In genomic region chr22:50153056-50153755, GRCh38 we compare ENCODE assay signal across 19 cellular contexts. TPM values are rescaled to one million over a fixed set of nuclear protein-coding genes. Genes with fewer than 3 reads are reported as not detected.
A peak's percentile ranks its signal among the peaks of the same experiment; 100 is the strongest.
DNase-seq lines count a peak whose midpoint lies in the region; ATAC-seq and TF ChIP-seq lines count a peak whose summit lies in the region.
"Had no signal": no experiment of that assay in that cellular context is flagged by ENCODE, and none has a peak within 500 bp of the region (broad histone marks: within the 10 kb centered on the region; RNA-seq: fewer than 3 reads in every experiment).

No MANE protein-coding gene starts in this region.

- H2BK12ac ChIP-seq in H9 (ENCODE audit: insufficient read length, low read depth, low read length), result no peak overlapping the region

- ATAC-seq in natural killer cell treated with Interleukin-12 subunit alpha and Interleukin-12 subunit beta and Interleukin-15 and Interleukin-18, amount 100 ng/mL, for 72 hours, result no peak
- ATAC-seq: CD8-positive, alpha-beta T cell had no signal

- H3K79me1 ChIP-seq in H9 (ENCODE audit: insufficient read depth, low read depth, low read length, poor library complexity, severe bottlenecking), result no peaks in the 10 kb centered on the region

- H3K4me3 ChIP-seq in H7 (ENCODE audit: insufficient read depth, low read depth, low read length) (no peak overlapping the region), osteoblast (ENCODE audit: insufficient read depth, low read length) (no peak overlapping the region)
- H3K4me3 ChIP-seq: BLaER1 treated with 17β-estradiol and CSF1 and Interleukin-3, amounts not matched to agents 10 nM and 100 nM; GM23248 had no signal

- H2BK5ac ChIP-seq in H9 (ENCODE audit: insufficient read length, low read length), result no peak overlapping the region

- H3K4me2 ChIP-seq in osteoblast (ENCODE audit: insufficient read depth, low read length) (no peak overlapping the region), H9 (ENCODE audit: insufficient read depth, insufficient read length, low read length) (no peak overlapping the region)
- H3K4me2 ChIP-seq: BLaER1 treated with 17β-estradiol and CSF1 and Interleukin-3, amounts not matched to agents 10 nM and 100 nM had no signal

- H2BK120ac ChIP-seq in H9 (ENCODE audit: low read depth, low read length, poor library complexity, severe bottlenecking), result no peak overlapping the region

- H3K27ac ChIP-seq in osteoblast (ENCODE audit: low read depth, low read length), result no peak overlapping the region
- H3K27ac ChIP-seq in RWPE1, result no peak overlapping the region
- no peak overlapping the region for H3K27ac ChIP-seq in H9 (ENCODE audit: insufficient read length, low read depth, low read length)
- H3K27ac ChIP-seq: BLaER1 treated with 17β-estradiol and CSF1 and Interleukin-3, amounts not matched to agents 10 nM and 100 nM; GM23248 had no signal

- no peak overlapping the region for H3K23ac ChIP-seq in H9 (ENCODE audit: insufficient read length, low read depth, low read length)

- H3T11ph ChIP-seq in H9 (ENCODE audit: low read length), result no peak overlapping the region

- H3K18ac ChIP-seq in H9 (ENCODE audit: insufficient read length, low read depth, low read length), result no peak overlapping the region

- H3K4me3 Mint-ChIP-seq in glutamatergic neuron (ENCODE audit: unreplicated experiment) (no peak overlapping the region), H9 (no peak overlapping the region)
- no peak overlapping the region for H3K4me3 Mint-ChIP-seq in natural killer cell treated with Interleukin-12 subunit alpha and Interleukin-12 subunit beta and Interleukin-15 and Interleukin-18, amount 100 ng/mL, for 72 hours
- H3K4me3 Mint-ChIP-seq: B cell; CD8-positive, alpha-beta T cell had no signal

- H3K4me1 ChIP-seq in osteoblast (ENCODE audit: insufficient read depth, low read length), result no peaks in the 10 kb centered on the region
- H3K4me1 ChIP-seq in H9 (ENCODE audit: insufficient read depth, low read length), result no peaks in the 10 kb centered on the region

- TF ChIP-seq CTCF in glutamatergic neuron (IDR thresholded peaks at IDR 0.05; ENCODE audit: partially characterized antibody, unreplicated experiment) (no peak), osteoblast (IDR thresholded peaks at IDR 0.05; ENCODE audit: extremely low read depth, low read depth, low read length) (no peak), RWPE1 (conservative IDR thresholded peaks at IDR 0.05; ENCODE audit: low read depth) (no peak), H9 (conservative IDR thresholded peaks at IDR 0.05) (no peak)

- peak; percentile 11 for DNase-seq in AG20443 (ENCODE audit: low spot score)
- DNase-seq in H7, result peak; percentile 49
- peak; percentile 14 for DNase-seq in glutamatergic neuron
- DNase-seq in osteoblast (ENCODE audit: insufficient read length, low spot score, missing footprints), result peak; percentile 71
- no peak for DNase-seq in RWPE1 (ENCODE audit: low spot score)
- no peak for DNase-seq in GF-D8 (lab: John Stamatoyannopoulos, UW)
- DNase-seq in natural killer cell treated with Interleukin-12 subunit alpha and Interleukin-12 subunit beta and Interleukin-15 and Interleukin-18, amount 100 ng/mL, for 72 hours (ENCODE audit: low spot score), result no peak
- DNase-seq in H9, result no peak
- DNase-seq: 8988T; Calu3; CD8-positive, alpha-beta T cell; DMS 273 treated with DMSO at 0.1 percent for 48 hours; DMS53; DND-41; EL; GM23248; IMR-90 had no signal

- H3K27me3 Mint-ChIP-seq in glutamatergic neuron (ENCODE audit: unreplicated experiment) (peaks cover 5% of the 10 kb centered on the region), H9 (ENCODE audit: low read depth) (peaks cover 20% of the 10 kb centered on the region)
- H3K27me3 Mint-ChIP-seq in natural killer cell treated with Interleukin-12 subunit alpha and Interleukin-12 subunit beta and Interleukin-15 and Interleukin-18, amount 100 ng/mL, for 72 hours, result peaks cover 2 to 7% of the 10 kb centered on the region in 2 donors
- H3K27me3 Mint-ChIP-seq: B cell had no signal

- H3K9me3 Mint-ChIP-seq in glutamatergic neuron (ENCODE audit: unreplicated experiment) (no peaks in the 10 kb centered on the region), H9 (no peaks in the 10 kb centered on the region)
- no peaks in the 10 kb centered on the region for H3K9me3 Mint-ChIP-seq in natural killer cell treated with Interleukin-12 subunit alpha and Interleukin-12 subunit beta and Interleukin-15 and Interleukin-18, amount 100 ng/mL, for 72 hours
- H3K9me3 Mint-ChIP-seq: CD8-positive, alpha-beta T cell had no signal

- no peak overlapping the region for H4K5ac ChIP-seq in H9 (ENCODE audit: insufficient read length, low read depth, low read length)

- H4K20me1 ChIP-seq in osteoblast (ENCODE audit: insufficient read depth, low read length) (no peaks in the 10 kb centered on the region), H9 (ENCODE audit: control insufficient read depth, insufficient read depth, insufficient read length) (no peaks in the 10 kb centered on the region)

- H3K56ac ChIP-seq in H9 (ENCODE audit: insufficient read length, low read depth, low read length), result no peak overlapping the region

- H3K4ac ChIP-seq in H9 (ENCODE audit: low read depth, low read length), result no peak overlapping the region

- H3K27me3 ChIP-seq in H7 (ENCODE audit: control insufficient read depth, insufficient read depth, low read length) (no peaks in the 10 kb centered on the region), osteoblast (ENCODE audit: insufficient read depth, low read length) (peaks cover 14% of the 10 kb centered on the region), H9 (ENCODE audit: insufficient read depth, low read length) (no peaks in the 10 kb centered on the region)
- H3K27me3 ChIP-seq: BLaER1 treated with 17β-estradiol and CSF1 and Interleukin-3, amounts not matched to agents 10 nM and 100 nM had no signal

- H3K23me2 ChIP-seq in H9 (ENCODE audit: insufficient read length, low read depth, low read length, poor library complexity, severe bottlenecking), result peaks cover 4% of the 10 kb centered on the region

- no peak overlapping the region for H2BK20ac ChIP-seq in H9 (ENCODE audit: low read depth, low read length, poor library complexity, severe bottlenecking)

- H3K9me3 ChIP-seq in osteoblast (ENCODE audit: low read depth, low read length), result no peaks in the 10 kb centered on the region
- H3K9me3 ChIP-seq in H9 (ENCODE audit: control insufficient read depth, low read depth, low read length), result no peaks in the 10 kb centered on the region
- H3K9me3 ChIP-seq: BLaER1 treated with 17β-estradiol and CSF1 and Interleukin-3, amounts not matched to agents 10 nM and 100 nM had no signal

- no peaks in the 10 kb centered on the region for H3K79me2 ChIP-seq in osteoblast (ENCODE audit: insufficient read depth, low read length)
- H3K79me2 ChIP-seq in H9 (ENCODE audit: insufficient read depth, low read length), result no peaks in the 10 kb centered on the region

- CTCF ChIA-PET in RWPE1 (lab: Yijun Ruan, JAX), result no interaction called here

- POLR2A ChIA-PET in RWPE1 (lab: Yijun Ruan, JAX; ENCODE audit: low non-redundant PET), result no interaction called here

- no peaks in the 10 kb centered on the region for H3K36me3 Mint-ChIP-seq in glutamatergic neuron (ENCODE audit: unreplicated experiment)
- H3K36me3 Mint-ChIP-seq in natural killer cell treated with Interleukin-12 subunit alpha and Interleukin-12 subunit beta and Interleukin-15 and Interleukin-18, amount 100 ng/mL, for 72 hours, result no peaks in the 10 kb centered on the region
- H3K36me3 Mint-ChIP-seq in H9 (ENCODE audit: insufficient read depth in 1 of 3, low read depth in 3 of 3), result no peaks in the 10 kb centered on the region
- H3K36me3 Mint-ChIP-seq: CD8-positive, alpha-beta T cell had no signal

- H3K36me3 ChIP-seq in H7 (replicated peaks; ENCODE audit: control insufficient read depth, insufficient read depth, low read length) (no peaks in the 10 kb centered on the region), osteoblast (ENCODE audit: insufficient read depth, low read length) (no peaks in the 10 kb centered on the region)
- H3K36me3 ChIP-seq: BLaER1 treated with 17β-estradiol and CSF1 and Interleukin-3, amounts not matched to agents 10 nM and 100 nM had no signal

- no CpG with 5 or more reads among the region's 25 CpGs for WGBS in H9 (ENCODE audit: extremely low coverage, insufficient read length, low lambda C conversion rate)

- H2AFZ ChIP-seq in osteoblast (ENCODE audit: low read length), result no peak overlapping the region
- no peak overlapping the region for H2AFZ ChIP-seq in H9 (ENCODE audit: low read length)
- H2AFZ ChIP-seq: GM23248 had no signal

- H3K4me1 Mint-ChIP-seq in glutamatergic neuron (ENCODE audit: low read depth, unreplicated experiment) (peaks cover 19% of the 10 kb centered on the region), H9 (no peaks in the 10 kb centered on the region; a peak in 1 of 4 replicates)
- H3K4me1 Mint-ChIP-seq in natural killer cell treated with Interleukin-12 subunit alpha and Interleukin-12 subunit beta and Interleukin-15 and Interleukin-18, amount 100 ng/mL, for 72 hours (ENCODE audit: low read depth in 2 of 2), result peaks cover 0 to 2% of the 10 kb centered on the region in 2 donors

- no peak overlapping the region for H4K91ac ChIP-seq in H9 (ENCODE audit: insufficient read length, low read depth, low read length)

- H4K8ac ChIP-seq in H9 (replicated peaks; ENCODE audit: insufficient read length, low read depth, low read length), result no peak overlapping the region

- no peak overlapping the region for H3K27ac Mint-ChIP-seq in glutamatergic neuron (ENCODE audit: unreplicated experiment)
- no peak overlapping the region for H3K27ac Mint-ChIP-seq in natural killer cell treated with Interleukin-12 subunit alpha and Interleukin-12 subunit beta and Interleukin-15 and Interleukin-18, amount 100 ng/mL, for 72 hours
- H3K27ac Mint-ChIP-seq in H9, result no peak overlapping the region
- H3K27ac Mint-ChIP-seq: B cell; CD8-positive, alpha-beta T cell had no signal

- no peak overlapping the region for H2BK15ac ChIP-seq in H9 (ENCODE audit: low read depth, low read length)

- no peak overlapping the region for H2AK5ac ChIP-seq in H9 (ENCODE audit: insufficient read length, low read length)

- no peak overlapping the region for H3K9ac ChIP-seq in H9 (ENCODE audit: extremely low read depth, insufficient read length, low read length)
- H3K9ac ChIP-seq: GM23248 had no signal

- H3K14ac ChIP-seq in H9 (ENCODE audit: insufficient read depth, low read length), result no peak overlapping the region

RNA-seq across cellular contexts. Expression of gene PANX2, which starts 17.3 kb away (rescaled TPM):
- 2.2 and 2.6 TPM in 2 replicates for total RNA-seq in H7 (2014; rRNA removed; shearing (Covaris generic))
- total RNA-seq in glutamatergic neuron (ENCODE audit: unreplicated experiment) (1.8 TPM), osteoblast (under 0.01 and 0.29 TPM in 2 replicates), H9 (2021) (6.7 and 8.0 TPM in 2 replicates)
- total RNA-seq in natural killer cell treated with Interleukin-12 subunit alpha and Interleukin-12 subunit beta and Interleukin-15 and Interleukin-18, amount 100 ng/mL, for 72 hours, result 1 to 10 TPM; 3.0 to 3.5 TPM
- total RNA-seq: GM23248 had no signal

RNA-seq across cellular contexts. Expression of gene TRABD, which starts 32.5 kb away (rescaled TPM):
- total RNA-seq in H7 (2014; rRNA removed; shearing (Covaris generic)), result 83.1 and 84.6 TPM in 2 replicates
- 31.3 TPM for total RNA-seq in glutamatergic neuron (ENCODE audit: unreplicated experiment)
- 13.6 and 13.8 TPM in 2 replicates for total RNA-seq in osteoblast
- 100 to 1,000 TPM in 1 of 2 donors, 10 to 100 TPM in 1; 71.0 to 139 TPM for total RNA-seq in natural killer cell treated with Interleukin-12 subunit alpha and Interleukin-12 subunit beta and Interleukin-15 and Interleukin-18, amount 100 ng/mL, for 72 hours
- 46.3 and 47.8 TPM in 2 replicates for total RNA-seq in H9 (2021)

RNA-seq across cellular contexts. Expression of gene SELENOO, which starts 47.6 kb away (rescaled TPM):
- total RNA-seq in H7 (2014; rRNA removed; shearing (Covaris generic)), result 27.8 and 29.9 TPM in 2 replicates
- 23.9 TPM for total RNA-seq in glutamatergic neuron (ENCODE audit: unreplicated experiment)
- 13.0 and 15.6 TPM in 2 replicates for total RNA-seq in osteoblast
- 10 to 100 TPM; 23.4 to 43.3 TPM for total RNA-seq in natural killer cell treated with Interleukin-12 subunit alpha and Interleukin-12 subunit beta and Interleukin-15 and Interleukin-18, amount 100 ng/mL, for 72 hours
- total RNA-seq in H9 (2021), result 19.0 and 20.4 TPM in 2 replicates

Comparison
In these comparisons a context has a peak if more than half of its experiments do, and no peak if none do; other contexts are left out.
1. DNase-seq: peak in AG20443 (single experiment), H7 (single experiment), glutamatergic neuron (single experiment) and osteoblast (single experiment); none in RWPE1 (single experiment), GF-D8 (single experiment), natural killer cell treated with Interleukin-12 subunit alpha and Interleukin-12 subunit beta and Interleukin-15 and Interleukin-18, amount 100 ng/mL, for 72 hours (single experiment) and H9 (single experiment).